In genomic region chr4:66023061-66023460, GRCh38 we compare ENCODE assay signal across 26 cellular contexts.
DNase-seq lines count a peak whose midpoint lies in the region; ATAC-seq, FAIRE-seq and TF ChIP-seq lines count a peak whose summit lies in the region.
"Had no signal": no experiment of that assay in that cellular context is flagged by ENCODE, and none has a peak within 500 bp of the region (broad histone marks: within the 10 kb centered on the region; RNA-seq: fewer than 3 reads in every experiment).

No MANE protein-coding gene starts in this region.

- ATAC-seq in left lobe of liver (no peak), GM21381 (IDR thresholded peaks at IDR 0.05; ENCODE audit: unreplicated experiment) (no peak)
- ATAC-seq: CD8-positive, alpha-beta T cell; GM12878 had no signal

- H3K4me3 ChIP-seq in astrocyte (ENCODE audit: insufficient read depth, low read depth, low read length), result no peak overlapping the region
- no peak overlapping the region for H3K4me3 ChIP-seq in astrocyte of the spinal cord (ENCODE audit: low read depth, low read length)
- H3K4me3 ChIP-seq: BLaER1, GM12878, GM23248 had no signal

- no peaks in the 10 kb centered on the region for H3K36me3 Mint-ChIP-seq in astrocyte (ENCODE audit: low read depth, unreplicated experiment)
- H3K36me3 Mint-ChIP-seq: CD4-positive, CD25-positive, alpha-beta regulatory T cell; CD8-positive, alpha-beta T cell had no signal

- H3K4me1 ChIP-seq in astrocyte (ENCODE audit: insufficient read depth, low read length), result no peaks in the 10 kb centered on the region
- H3K4me1 ChIP-seq: BLaER1, Caco-2 had no signal

- no peak overlapping the region for H3K4me2 ChIP-seq in astrocyte (ENCODE audit: low read length)
- H3K4me2 ChIP-seq: BLaER1 had no signal

- H3K4me3 Mint-ChIP-seq in astrocyte (ENCODE audit: unreplicated experiment), result no peak overlapping the region
- H3K4me3 Mint-ChIP-seq: B cell; CD4-positive, CD25-positive, alpha-beta regulatory T cell; CD8-positive, alpha-beta T cell had no signal

- no peak overlapping the region for H3K27ac Mint-ChIP-seq in astrocyte (ENCODE audit: unreplicated experiment)
- H3K27ac Mint-ChIP-seq: B cell; CD4-positive, CD25-positive, alpha-beta regulatory T cell; CD8-positive, alpha-beta T cell had no signal

- no peaks in the 10 kb centered on the region for H3K27me3 Mint-ChIP-seq in astrocyte (ENCODE audit: low read depth, unreplicated experiment)
- H3K27me3 Mint-ChIP-seq: B cell; CD4-positive, CD25-positive, alpha-beta regulatory T cell had no signal

- H3K9me3 Mint-ChIP-seq in astrocyte (ENCODE audit: unreplicated experiment), result no peaks in the 10 kb centered on the region

- H3K27ac ChIP-seq in astrocyte (ENCODE audit: low read depth, low read length), result no peak overlapping the region
- H3K27ac ChIP-seq: 22Rv1, BLaER1, C4-2B, GM23248 had no signal

- H3K27me3 ChIP-seq in astrocyte (ENCODE audit: insufficient read depth, low read length), result no peaks in the 10 kb centered on the region
- H3K27me3 ChIP-seq: BLaER1 had no signal

- H3K79me2 ChIP-seq in astrocyte (ENCODE audit: insufficient read depth, low read length), result no peaks in the 10 kb centered on the region

- no peak overlapping the region for H3K9ac ChIP-seq in astrocyte (ENCODE audit: low read length)
- H3K9ac ChIP-seq: BLaER1, GM23248 had no signal

- H2AFZ ChIP-seq in astrocyte (ENCODE audit: low read depth, low read length), result no peak overlapping the region
- H2AFZ ChIP-seq: GM23248 had no signal

- H3K4me1 Mint-ChIP-seq in astrocyte (ENCODE audit: low read depth, unreplicated experiment), result no peaks in the 10 kb centered on the region
- H3K4me1 Mint-ChIP-seq: B cell had no signal

- in situ Hi-C loops in astrocyte of the spinal cord (cut with HindIII; ENCODE audit: low sequenced_read_pairs), result no loop called here

- no peaks in the 10 kb centered on the region for H3K9me3 ChIP-seq in astrocyte (ENCODE audit: insufficient read depth, low read depth, low read length)
- H3K9me3 ChIP-seq: BLaER1, Caco-2 had no signal

- DNase-seq in NCI-H526 (lab: John Stamatoyannopoulos, UW), result peak; percentile 12 to 29
- no peak for DNase-seq in NCI-H526 treated with DMSO at 0.1 percent for 48 hours (lab: John Stamatoyannopoulos, UW)
- DNase-seq in astrocyte (ENCODE audit: low read depth), result peak; percentile 22
- DNase-seq in astrocyte of the spinal cord (ENCODE audit: low read depth, low spot score), result peak; percentile 20
- no peak for DNase-seq in SKM-1 treated with dmso at 0.1 percent for 144 hours (lab: John Stamatoyannopoulos, UW; ENCODE audit: unreplicated experiment)
- no peak for DNase-seq in stimulated activated CD4-positive, alpha-beta T cell treated with anti-CD3 and anti-CD28 coated beads, Interleukin-4, amount 100 ng/mL, for 4 hours
- DNase-seq in left lobe of liver (ENCODE audit: low spot score), result no peak
- DNase-seq: Caco-2; CD4-positive, CD25-positive, alpha-beta regulatory T cell; CD8-positive, alpha-beta T cell; DMS153; DND-41; EL; GDM1; GM23248; H7; HCEC 1CT had no signal

- FAIRE-seq in astrocyte (lab: Jason Lieb, UNC), result no peak
- FAIRE-seq: A204.1, GM12878, GM19239, H1 had no signal

- no peaks in the 10 kb centered on the region for H3K36me3 ChIP-seq in astrocyte (ENCODE audit: insufficient read depth, low read length)
- H3K36me3 ChIP-seq: BLaER1 had no signal

- no peaks in the 10 kb centered on the region for H4K20me1 ChIP-seq in astrocyte (ENCODE audit: insufficient read depth, low read length)
- H4K20me1 ChIP-seq: BLaER1 had no signal

- no peak for TF ChIP-seq CTCF in astrocyte (IDR thresholded peaks at IDR 0.05; ENCODE audit: insufficient read depth, low read depth, low read length)
- TF ChIP-seq CTCF in astrocyte of the spinal cord (IDR thresholded peaks at IDR 0.05; ENCODE audit: low read depth, low read length), result no peak

Comparison
In these comparisons a context has a peak if more than half of its experiments do, and no peak if none do; other contexts are left out.
1. DNase-seq: peak in NCI-H526 (2 of 2), astrocyte (single experiment) and astrocyte of the spinal cord (single experiment); none in NCI-H526 treated with DMSO at 0.1 percent for 48 hours (single experiment), SKM-1 treated with dmso at 0.1 percent for 144 hours (single experiment), stimulated activated CD4-positive, alpha-beta T cell treated with anti-CD3 and anti-CD28 coated beads, Interleukin-4, amount 100 ng/mL, for 4 hours (0 of 2) and left lobe of liver (single experiment).